ENCODE assay signal across 11 cellular contexts in genomic region chr11:113189909-113190667, GRCh38.
DNase-seq lines count a peak whose midpoint lies in the region; ATAC-seq and TF ChIP-seq lines count a peak whose summit lies in the region.
"Had no signal": no experiment of that assay in that cellular context is flagged by ENCODE, and none has a peak within 500 bp of the region (broad histone marks: within the 10 kb centered on the region; RNA-seq: fewer than 3 reads in every experiment).

No MANE protein-coding gene starts in this region.

- H3K4me3 ChIP-seq in BJ (ENCODE audit: low read depth, low read length): no peak overlapping the region
- H3K4me3 ChIP-seq in choroid plexus epithelial cell (ENCODE audit: low read depth, low read length): no peak overlapping the region

- DNase-seq in BJ (ENCODE audit: low read depth) (peak; percentile 90), NCI-H446 treated with DMSO at 0.1 percent for 48 hours (lab: John Stamatoyannopoulos, UW) (peak; percentile 67), choroid plexus epithelial cell (ENCODE audit: low read depth) (peak; percentile 82), mesothelial cell of epicardium (ENCODE audit: low spot score in 2 of 2, unreplicated experiment in 2 of 2) (no peak), DMS53 treated with DMSO at 0.1 percent for 48 hours (lab: John Stamatoyannopoulos, UW; ENCODE audit: unreplicated experiment) (no peak), T-helper 9 cell (no peak), glutamatergic neuron (no peak)
- DNase-seq: activated T-cell treated with anti-CD3 and anti-CD28 coated beads, Interleukin-2, amount 50 U/mL, for 24 hours; Calu3; stimulated activated CD4-positive, alpha-beta T cell treated with anti-CD3 and anti-CD28 coated beads, Interleukin-4, amount 100 ng/mL, for 4 hours had no signal

- peak overlapping the region; percentile 5 for H3K27ac Mint-ChIP-seq in mesothelial cell of epicardium
- H3K27ac Mint-ChIP-seq in glutamatergic neuron (ENCODE audit: unreplicated experiment): no peak overlapping the region
- H3K27ac Mint-ChIP-seq: activated T-cell treated with anti-CD3 and anti-CD28 coated beads, Interleukin-2, amount 50 U/mL, for 24 hours had no signal

- H3K27me3 Mint-ChIP-seq in mesothelial cell of epicardium (ENCODE audit: low read depth) (no peaks in the 10 kb centered on the region), glutamatergic neuron (ENCODE audit: unreplicated experiment) (peaks cover 13% of the 10 kb centered on the region)

- POLR2A ChIA-PET in BJ (lab: Charles Lee): interaction anchor here (0.7 kb wide), 1 partner anchor 52 kb away, joined by 4 read pairs; no protein-coding TSS in a partner anchor

- no peak for TF ChIP-seq CTCF in BJ (IDR thresholded peaks at IDR 0.05; ENCODE audit: insufficient read depth, low read depth, low read length)
- TF ChIP-seq CTCF in choroid plexus epithelial cell (conservative IDR thresholded peaks at IDR 0.05; ENCODE audit: low read depth, low read length): no peak
- no peak for TF ChIP-seq CTCF in mesothelial cell of epicardium (IDR thresholded peaks at IDR 0.05; ENCODE audit: unreplicated experiment)
- TF ChIP-seq CTCF in glutamatergic neuron (IDR thresholded peaks at IDR 0.05; ENCODE audit: partially characterized antibody, unreplicated experiment): no peak

- no peaks in the 10 kb centered on the region for H3K36me3 ChIP-seq in BJ (ENCODE audit: control insufficient read depth, insufficient read depth, low read length)

- H3K36me3 Mint-ChIP-seq in mesothelial cell of epicardium (peaks cover under 1% of the 10 kb centered on the region), glutamatergic neuron (ENCODE audit: unreplicated experiment) (peaks cover 4% of the 10 kb centered on the region)

- no peak for ATAC-seq in GM19324 (IDR thresholded peaks at IDR 0.05; ENCODE audit: low FRiP score, unreplicated experiment)

- no peak overlapping the region for H3K4me3 Mint-ChIP-seq in mesothelial cell of epicardium
- no peak overlapping the region for H3K4me3 Mint-ChIP-seq in glutamatergic neuron (ENCODE audit: unreplicated experiment)
- H3K4me3 Mint-ChIP-seq: activated T-cell treated with anti-CD3 and anti-CD28 coated beads, Interleukin-2, amount 50 U/mL, for 24 hours had no signal

- CTCF ChIA-PET in BJ (lab: Yijun Ruan, JAX): interaction anchor here (1.2 kb wide), 1 partner anchor 18 kb away, joined by 3 read pairs; no protein-coding TSS in a partner anchor

- H3K4me1 Mint-ChIP-seq in mesothelial cell of epicardium: peaks cover 60% of the 10 kb centered on the region
- peaks cover 58% of the 10 kb centered on the region for H3K4me1 Mint-ChIP-seq in glutamatergic neuron (ENCODE audit: low read depth, unreplicated experiment)

- H3K9me3 Mint-ChIP-seq in mesothelial cell of epicardium (peaks cover under 1% of the 10 kb centered on the region), glutamatergic neuron (ENCODE audit: unreplicated experiment) (peaks cover 12% of the 10 kb centered on the region)
- H3K9me3 Mint-ChIP-seq: activated T-cell treated with anti-CD3 and anti-CD28 coated beads, Interleukin-2, amount 50 U/mL, for 24 hours had no signal

- H3K27me3 ChIP-seq in BJ (ENCODE audit: control insufficient read depth, insufficient read depth, low read length): no peaks in the 10 kb centered on the region

Comparison
In these comparisons a context has a peak if more than half of its experiments do, and no peak if none do; other contexts are left out.
1. DNase-seq: peak in BJ (single experiment), NCI-H446 treated with DMSO at 0.1 percent for 48 hours (single experiment) and choroid plexus epithelial cell (single experiment); none in mesothelial cell of epicardium (0 of 2), DMS53 treated with DMSO at 0.1 percent for 48 hours (single experiment), T-helper 9 cell (single experiment) and glutamatergic neuron (single experiment).